Comparison of ENCODE assay signal across 1 cellular context in genomic region chr22:30423959-30424380, GRCh38.
TF ChIP-seq lines count a peak whose summit lies in the region.

No MANE protein-coding gene starts in this region.

TF ChIP-seq in HepG2, 621 proteins besides CTCF, POLR2A, EP300 and RAD21 (continues in another document):
- TF ChIP-seq MED1 (CRISPR knock-in tag; IDR thresholded peaks at IDR 0.05) (peak; percentile 85), SMAD3 (CRISPR knock-in tag; IDR thresholded peaks at IDR 0.05) (peak; percentile 81), MLX (CRISPR knock-in tag; IDR thresholded peaks at IDR 0.05) (peak; percentile 81), HMGXB4 (CRISPR knock-in tag; IDR thresholded peaks at IDR 0.05; ENCODE audit: borderline replicate concordance in 1 of 2, low read depth in 1 of 2) (peak; percentile 64 to 86; a peak in 3 of 4 replicates), HOXA5 (CRISPR knock-in tag; IDR thresholded peaks at IDR 0.05) (peak; percentile 52; the same call in 1 of the 2 replicates), GABPA (IDR thresholded peaks at IDR 0.05; ENCODE audit: low read depth, low read length) (no peak), GABPA (CRISPR knock-in tag; IDR thresholded peaks at IDR 0.05; ENCODE audit: low read depth) (peak; percentile 69), ZFP91 (CRISPR knock-in tag; IDR thresholded peaks at IDR 0.05; ENCODE audit: borderline replicate concordance) (peak; percentile 91), SATB2 (CRISPR knock-in tag; IDR thresholded peaks at IDR 0.05) (no peak), MTF2 (CRISPR knock-in tag; IDR thresholded peaks at IDR 0.05; ENCODE audit: borderline replicate concordance) (no peak), MNT (IDR thresholded peaks at IDR 0.05) (peak; percentile 72), MED13 (CRISPR knock-in tag; IDR thresholded peaks at IDR 0.05) (no peak; the same call in 1 of the 2 replicates), ZNF543 (CRISPR knock-in tag; IDR thresholded peaks at IDR 0.05) (0 out of 2 replicates have a peak, but pooled peaks have one; percentile 20), AHR (CRISPR knock-in tag; IDR thresholded peaks at IDR 0.05) (0 out of 2 replicates have a peak, but pooled peaks have one; percentile 20), ZMYM2 (CRISPR knock-in tag; IDR thresholded peaks at IDR 0.05) (no peak), TEAD3 (CRISPR knock-in tag; optimal IDR thresholded peaks at IDR 0.05; ENCODE audit: borderline replicate concordance) (peak; percentile 86), ZNF562 (CRISPR knock-in tag; IDR thresholded peaks at IDR 0.05; ENCODE audit: borderline replicate concordance) (no peak), ZFP82 (CRISPR knock-in tag; IDR thresholded peaks at IDR 0.05; ENCODE audit: borderline replicate concordance) (no peak), ZNF782 (CRISPR knock-in tag; IDR thresholded peaks at IDR 0.05; ENCODE audit: borderline replicate concordance) (no peak; the same call in 1 of the 2 replicates), ZNF431 (CRISPR knock-in tag; IDR thresholded peaks at IDR 0.05; ENCODE audit: borderline replicate concordance, low read depth) (no peak), U2AF2 (IDR thresholded peaks at IDR 0.05; ENCODE audit: low read depth, low read length) (no peak), ZNF580 (CRISPR knock-in tag; IDR thresholded peaks at IDR 0.05; ENCODE audit: borderline replicate concordance, low read depth) (peak; percentile 59; the same call in 1 of the 2 replicates), KLF11 (CRISPR knock-in tag; IDR thresholded peaks at IDR 0.05) (peak; percentile 71; the same call in 1 of the 2 replicates), RARA (CRISPR knock-in tag; IDR thresholded peaks at IDR 0.05) (0 out of 2 replicates have a peak, but pooled peaks have one; percentile 32), PPARG (CRISPR knock-in tag; conservative IDR thresholded peaks at IDR 0.05) (peak; percentile 48; the same call in 1 of the 2 replicates), BHLHE40 (IDR thresholded peaks at IDR 0.05; ENCODE audit: low read length) (peak; percentile 90), ZNF747 (CRISPR knock-in tag; IDR thresholded peaks at IDR 0.05; ENCODE audit: borderline replicate concordance) (peak; percentile 54; the same call in 1 of the 2 replicates), MAFK (conservative IDR thresholded peaks at IDR 0.05 in 1 of 2, IDR thresholded peaks at IDR 0.05 in 1 of 2; ENCODE audit: low read length in 2 of 2) (no peak), ZNF451 (CRISPR knock-in tag; IDR thresholded peaks at IDR 0.05) (no peak; the same call in 1 of the 2 replicates), TGIF2 (CRISPR knock-in tag; IDR thresholded peaks at IDR 0.05) (peak; percentile 38; the same call in 1 of the 2 replicates), ZNF253 (CRISPR knock-in tag; IDR thresholded peaks at IDR 0.05; ENCODE audit: borderline replicate concordance) (no peak), CEBPG (CRISPR knock-in tag; IDR thresholded peaks at IDR 0.05) (0 out of 2 replicates have a peak, but pooled peaks have one; percentile 47), CEBPB (IDR thresholded peaks at IDR 0.05; ENCODE audit: borderline replicate concordance, low read depth, low read length) (no peak), ZFP1 (CRISPR knock-in tag; IDR thresholded peaks at IDR 0.05) (no peak; the same call in 1 of the 2 replicates), MAFF (IDR thresholded peaks at IDR 0.05; ENCODE audit: low read depth, low read length) (no peak), NAIF1 (CRISPR knock-in tag; IDR thresholded peaks at IDR 0.05; ENCODE audit: borderline replicate concordance) (peak; percentile 87), GMEB2 (CRISPR knock-in tag; IDR thresholded peaks at IDR 0.05; ENCODE audit: low read depth) (peak; percentile 87)
- TF ChIP-seq, protein P1, sequence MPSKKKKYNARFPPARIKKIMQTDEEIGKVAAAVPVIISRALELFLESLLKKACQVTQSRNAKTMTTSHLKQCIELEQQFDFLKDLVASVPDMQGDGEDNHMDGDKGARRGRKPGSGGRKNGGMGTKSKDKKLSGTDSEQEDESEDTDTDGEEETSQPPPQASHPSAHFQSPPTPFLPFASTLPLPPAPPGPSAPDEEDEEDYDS (CRISPR knock-in tag; IDR thresholded peaks at IDR 0.05), result 0 out of 2 replicates have a peak, but pooled peaks have one; percentile 50
- TF ChIP-seq, protein P2, sequence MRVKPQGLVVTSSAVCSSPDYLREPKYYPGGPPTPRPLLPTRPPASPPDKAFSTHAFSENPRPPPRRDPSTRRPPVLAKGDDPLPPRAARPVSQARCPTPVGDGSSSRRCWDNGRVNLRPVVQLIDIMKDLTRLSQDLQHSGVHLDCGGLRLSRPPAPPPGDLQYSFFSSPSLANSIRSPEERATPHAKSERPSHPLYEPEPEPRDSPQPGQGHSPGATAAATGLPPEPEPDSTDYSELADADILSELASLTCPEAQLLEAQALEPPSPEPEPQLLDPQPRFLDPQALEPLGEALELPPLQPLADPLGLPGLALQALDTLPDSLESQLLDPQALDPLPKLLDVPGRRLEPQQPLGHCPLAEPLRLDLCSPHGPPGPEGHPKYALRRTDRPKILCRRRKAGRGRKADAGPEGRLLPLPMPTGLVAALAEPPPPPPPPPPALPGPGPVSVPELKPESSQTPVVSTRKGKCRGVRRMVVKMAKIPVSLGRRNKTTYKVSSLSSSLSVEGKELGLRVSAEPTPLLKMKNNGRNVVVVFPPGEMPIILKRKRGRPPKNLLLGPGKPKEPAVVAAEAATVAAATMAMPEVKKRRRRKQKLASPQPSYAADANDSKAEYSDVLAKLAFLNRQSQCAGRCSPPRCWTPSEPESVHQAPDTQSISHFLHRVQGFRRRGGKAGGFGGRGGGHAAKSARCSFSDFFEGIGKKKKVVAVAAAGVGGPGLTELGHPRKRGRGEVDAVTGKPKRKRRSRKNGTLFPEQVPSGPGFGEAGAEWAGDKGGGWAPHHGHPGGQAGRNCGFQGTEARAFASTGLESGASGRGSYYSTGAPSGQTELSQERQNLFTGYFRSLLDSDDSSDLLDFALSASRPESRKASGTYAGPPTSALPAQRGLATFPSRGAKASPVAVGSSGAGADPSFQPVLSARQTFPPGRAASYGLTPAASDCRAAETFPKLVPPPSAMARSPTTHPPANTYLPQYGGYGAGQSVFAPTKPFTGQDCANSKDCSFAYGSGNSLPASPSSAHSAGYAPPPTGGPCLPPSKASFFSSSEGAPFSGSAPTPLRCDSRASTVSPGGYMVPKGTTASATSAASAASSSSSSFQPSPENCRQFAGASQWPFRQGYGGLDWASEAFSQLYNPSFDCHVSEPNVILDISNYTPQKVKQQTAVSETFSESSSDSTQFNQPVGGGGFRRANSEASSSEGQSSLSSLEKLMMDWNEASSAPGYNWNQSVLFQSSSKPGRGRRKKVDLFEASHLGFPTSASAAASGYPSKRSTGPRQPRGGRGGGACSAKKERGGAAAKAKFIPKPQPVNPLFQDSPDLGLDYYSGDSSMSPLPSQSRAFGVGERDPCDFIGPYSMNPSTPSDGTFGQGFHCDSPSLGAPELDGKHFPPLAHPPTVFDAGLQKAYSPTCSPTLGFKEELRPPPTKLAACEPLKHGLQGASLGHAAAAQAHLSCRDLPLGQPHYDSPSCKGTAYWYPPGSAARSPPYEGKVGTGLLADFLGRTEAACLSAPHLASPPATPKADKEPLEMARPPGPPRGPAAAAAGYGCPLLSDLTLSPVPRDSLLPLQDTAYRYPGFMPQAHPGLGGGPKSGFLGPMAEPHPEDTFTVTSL (CRISPR knock-in tag; IDR thresholded peaks at IDR 0.05; ENCODE audit: borderline replicate concordance), result 0 out of 2 replicates have a peak, but pooled peaks have one; percentile 50
- TF ChIP-seq, protein P3, sequence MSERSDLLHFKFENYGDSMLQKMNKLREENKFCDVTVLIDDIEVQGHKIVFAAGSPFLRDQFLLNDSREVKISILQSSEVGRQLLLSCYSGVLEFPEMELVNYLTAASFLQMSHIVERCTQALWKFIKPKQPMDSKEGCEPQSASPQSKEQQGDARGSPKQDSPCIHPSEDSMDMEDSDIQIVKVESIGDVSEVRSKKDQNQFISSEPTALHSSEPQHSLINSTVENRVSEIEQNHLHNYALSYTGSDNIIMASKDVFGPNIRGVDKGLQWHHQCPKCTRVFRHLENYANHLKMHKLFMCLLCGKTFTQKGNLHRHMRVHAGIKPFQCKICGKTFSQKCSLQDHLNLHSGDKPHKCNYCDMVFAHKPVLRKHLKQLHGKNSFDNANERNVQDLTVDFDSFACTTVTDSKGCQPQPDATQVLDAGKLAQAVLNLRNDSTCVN (CRISPR knock-in tag; IDR thresholded peaks at IDR 0.05; ENCODE audit: borderline replicate concordance), result peak; percentile 45; the same call in 1 of the 2 replicates
- TF ChIP-seq, protein P4, sequence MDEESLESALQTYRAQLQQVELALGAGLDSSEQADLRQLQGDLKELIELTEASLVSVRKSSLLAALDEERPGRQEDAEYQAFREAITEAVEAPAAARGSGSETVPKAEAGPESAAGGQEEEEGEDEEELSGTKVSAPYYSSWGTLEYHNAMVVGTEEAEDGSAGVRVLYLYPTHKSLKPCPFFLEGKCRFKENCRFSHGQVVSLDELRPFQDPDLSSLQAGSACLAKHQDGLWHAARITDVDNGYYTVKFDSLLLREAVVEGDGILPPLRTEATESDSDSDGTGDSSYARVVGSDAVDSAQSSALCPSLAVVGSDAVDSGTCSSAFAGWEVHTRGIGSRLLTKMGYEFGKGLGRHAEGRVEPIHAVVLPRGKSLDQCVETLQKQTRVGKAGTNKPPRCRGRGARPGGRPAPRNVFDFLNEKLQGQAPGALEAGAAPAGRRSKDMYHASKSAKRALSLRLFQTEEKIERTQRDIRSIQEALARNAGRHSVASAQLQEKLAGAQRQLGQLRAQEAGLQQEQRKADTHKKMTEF (CRISPR knock-in tag; IDR thresholded peaks at IDR 0.05), result peak; percentile 89
- TF ChIP-seq, protein P5, sequence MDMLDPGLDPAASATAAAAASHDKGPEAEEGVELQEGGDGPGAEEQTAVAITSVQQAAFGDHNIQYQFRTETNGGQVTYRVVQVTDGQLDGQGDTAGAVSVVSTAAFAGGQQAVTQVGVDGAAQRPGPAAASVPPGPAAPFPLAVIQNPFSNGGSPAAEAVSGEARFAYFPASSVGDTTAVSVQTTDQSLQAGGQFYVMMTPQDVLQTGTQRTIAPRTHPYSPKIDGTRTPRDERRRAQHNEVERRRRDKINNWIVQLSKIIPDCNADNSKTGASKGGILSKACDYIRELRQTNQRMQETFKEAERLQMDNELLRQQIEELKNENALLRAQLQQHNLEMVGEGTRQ (IDR thresholded peaks at IDR 0.05; ENCODE audit: low read depth, low read length), result peak; percentile 89
- TF ChIP-seq, protein P5 (CRISPR knock-in tag; IDR thresholded peaks at IDR 0.05; ENCODE audit: borderline replicate concordance), result peak; percentile 94
